Comparison of ENCODE assay signal across 16 cellular contexts in the genomic region with DNA sequence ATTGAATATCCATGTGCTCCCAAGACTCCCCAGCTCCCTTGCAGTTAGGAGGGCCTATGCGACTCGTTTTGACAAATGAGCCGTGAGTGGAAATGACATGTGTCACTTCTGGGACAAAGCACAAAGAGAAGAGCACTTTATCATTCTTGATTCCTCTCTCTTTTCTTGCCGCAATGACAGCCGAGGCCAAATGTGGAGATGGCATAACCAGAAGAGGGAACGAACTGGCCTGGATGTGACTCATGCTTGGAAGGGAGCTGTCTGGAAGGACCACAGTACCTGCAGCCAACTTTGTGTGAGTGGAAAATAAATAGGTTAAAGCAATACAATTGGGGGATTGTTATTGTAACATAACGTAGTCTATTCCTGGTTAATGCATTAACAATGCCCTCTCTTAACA. TPM values are rescaled to one million over a fixed set of nuclear protein-coding genes. Genes with fewer than 3 reads are reported as not detected.
DNase-seq lines count a peak whose midpoint lies in the region; ATAC-seq, FAIRE-seq and TF ChIP-seq lines count a peak whose summit lies in the region.
"Had no signal": no experiment of that assay in that cellular context is flagged by ENCODE, and none has a peak within 500 bp of the region (broad histone marks: within the 10 kb centered on the region; RNA-seq: fewer than 3 reads in every experiment).

No MANE protein-coding gene starts in this region.

- peak overlapping the region; percentile 7 for H2AFZ ChIP-seq in neuron (ENCODE audit: low read depth, low read length)

- H3K27me3 ChIP-seq in bronchial epithelial cell (ENCODE audit: control insufficient read depth, insufficient read depth, low read length) (no peaks in the 10 kb centered on the region), neuron (ENCODE audit: insufficient read depth, low read length) (no peaks in the 10 kb centered on the region)

- FAIRE-seq in bronchial epithelial cell (lab: Jason Lieb, UNC) = no peak
- no peak for FAIRE-seq in GM12891 (lab: Jason Lieb, UNC)
- FAIRE-seq: GM12878 had no signal

- H3K36me3 ChIP-seq in bronchial epithelial cell (ENCODE audit: control insufficient read depth, insufficient read depth, low read length) (no peaks in the 10 kb centered on the region), neuron (ENCODE audit: insufficient read depth, low read length) (no peaks in the 10 kb centered on the region)
- H3K36me3 ChIP-seq: tibial artery had no signal

- H3K4me3 ChIP-seq in AG10803 (ENCODE audit: low read length) = no peak overlapping the region
- no peak overlapping the region for H3K4me3 ChIP-seq in bronchial epithelial cell (ENCODE audit: low read depth, low read length)
- H3K4me3 ChIP-seq in neuron (ENCODE audit: low read length) = no peak overlapping the region
- H3K4me3 ChIP-seq: GM12878, tibial artery had no signal

- TF ChIP-seq CTCF in AG10803 (conservative IDR thresholded peaks at IDR 0.05; ENCODE audit: low read length) (no peak), bronchial epithelial cell (IDR thresholded peaks at IDR 0.05; ENCODE audit: insufficient read depth, low read length, severe bottlenecking) (no peak)

- TF ChIP-seq POLR2A in GM12891 (IDR thresholded peaks at IDR 0.05; ENCODE audit: low read depth, low read length) = no peak

- ATAC-seq in HG03521 (IDR thresholded peaks at IDR 0.05; ENCODE audit: unreplicated experiment) = no peak
- ATAC-seq: GM12878 had no signal

- peaks cover 27% of the 10 kb centered on the region for H3K4me1 ChIP-seq in neuron (ENCODE audit: insufficient read depth, low read length)

- no peaks in the 10 kb centered on the region for H3K9me3 ChIP-seq in neuron (ENCODE audit: low read length)
- H3K9me3 ChIP-seq: tibial artery had no signal

- peak; percentile 40 for DNase-seq in AG10803 (ENCODE audit: low read depth)
- peak; percentile 56 for DNase-seq in LHCN-M2 (ENCODE audit: low read depth)
- DNase-seq in bronchial epithelial cell (ENCODE audit: low read depth) = peak; percentile 14
- no peak for DNase-seq in inferior parietal cortex (ENCODE audit: extremely low spot score)
- no peak for DNase-seq in OCI-M1 (lab: John Stamatoyannopoulos, UW)
- DNase-seq in GM12891 (ENCODE audit: insufficient read length, low spot score) = no peak
- DNase-seq: activated CD4-positive, alpha-beta T cell treated with anti-CD3 and anti-CD28 coated beads, Interleukin-2, amount 50 U/mL, for 48 hours; DMS79; KG1; NCI-H1694; NCI-H526; stimulated activated CD4-positive, alpha-beta T cell treated with anti-CD3 and anti-CD28 coated beads, Interleukin-1b, Interleukin-23, amount 100 ng/mL, for 48 hours had no signal

TF ChIP-seq in GM12891, 5 proteins besides CTCF, POLR2A, EP300 and RAD21:
- TF ChIP-seq POU2F2 (IDR thresholded peaks at IDR 0.05; ENCODE audit: low read depth, low read length) (no peak), SPI1 (IDR thresholded peaks at IDR 0.05; ENCODE audit: low read depth, low read length) (no peak), POLR2AphosphoS5 (IDR thresholded peaks at IDR 0.05; ENCODE audit: low read depth, low read length) (no peak), TAF1 (IDR thresholded peaks at IDR 0.05; ENCODE audit: low read depth, low read length) (no peak), PAX5 (IDR thresholded peaks at IDR 0.05; ENCODE audit: insufficient read depth, low read length, severe bottlenecking) (no peak)
TF ChIP-seq in GM12891: peak in this region for 0.

RNA-seq across cellular contexts. Expression of a gene that starts 44.2 kb away (rescaled TPM):
- total RNA-seq in LHCN-M2 (2014; rRNA removed) = 13.8 and 20.8 TPM in 2 replicates
- polyA plus RNA-seq in LHCN-M2 (2012) = 5.4 TPM
- total RNA-seq in bronchial epithelial cell = 26.3 and 32.4 TPM in 2 replicates
- 26.9 TPM for polyA plus RNA-seq in GM12891 (2012; ENCODE audit: low read depth, missing spikeins)

Comparison
In these comparisons a context has a peak if more than half of its experiments do, and no peak if none do; other contexts are left out.
1. DNase-seq: peak in AG10803 (single experiment), LHCN-M2 (single experiment) and bronchial epithelial cell (single experiment); none in inferior parietal cortex (single experiment), OCI-M1 (single experiment) and GM12891 (single experiment).